In the genomic region with DNA sequence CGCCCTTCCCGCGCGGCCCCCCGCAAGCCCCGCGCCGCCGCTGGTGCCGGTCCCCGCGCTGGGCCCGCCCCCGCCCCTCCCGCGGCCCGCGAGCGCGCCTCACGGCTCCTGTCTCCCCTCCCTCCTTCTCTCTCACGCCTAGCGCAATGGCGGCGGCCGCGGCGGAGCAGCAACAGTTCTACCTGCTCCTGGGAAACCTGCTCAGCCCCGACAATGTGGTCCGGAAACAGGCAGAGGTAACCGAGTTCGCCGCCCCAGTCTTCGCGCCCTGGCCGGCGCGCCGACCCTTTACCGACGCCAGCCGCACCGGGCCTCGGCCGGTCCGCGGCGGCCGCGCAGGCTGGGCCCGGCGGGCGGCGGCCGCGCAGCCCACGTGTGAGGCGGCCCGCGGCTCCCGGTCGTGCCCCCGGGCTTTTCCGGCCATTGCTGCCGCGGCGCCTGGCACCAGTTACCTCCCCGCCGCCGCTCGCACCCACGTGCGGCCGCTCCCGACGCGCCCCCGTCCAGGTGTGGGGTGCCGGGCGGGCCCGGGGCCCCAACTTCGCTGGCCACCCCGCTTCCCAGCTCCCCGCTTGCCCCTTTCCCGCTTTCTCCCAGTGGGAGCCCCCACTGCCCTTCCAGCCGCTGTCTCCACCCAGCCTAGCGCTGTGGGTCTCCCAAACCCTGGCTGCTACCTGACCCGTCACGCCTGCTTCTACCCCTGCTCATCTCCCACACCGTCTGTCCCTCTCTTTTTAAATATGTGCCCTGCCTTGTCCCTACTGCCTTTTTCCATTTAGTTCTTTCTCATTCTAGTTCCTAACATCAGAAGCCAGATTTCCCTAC, we compare ENCODE assay signal across 8 cellular contexts. TPM values are rescaled to one million over a fixed set of nuclear protein-coding genes. Genes with fewer than 3 reads are reported as not detected.
DNase-seq lines count a peak whose midpoint lies in the region; ATAC-seq and TF ChIP-seq lines count a peak whose summit lies in the region.

No MANE protein-coding gene starts in this region.

- DNase-seq in CD1c-positive myeloid dendritic cell (ENCODE audit: extremely low spot score) (peak; percentile 46), RWPE1 (ENCODE audit: low spot score) (peak; percentile 36), T47D (ENCODE audit: low read depth in 1 of 2, low spot score in 1 of 2) (peak; percentile 4 to 25), kidney epithelial cell (ENCODE audit: low read depth) (no peak), NCI-H774 (lab: John Stamatoyannopoulos, UW) (no peak)
- DNase-seq in stimulated activated CD4-positive, alpha-beta T cell treated with anti-CD3 and anti-CD28 coated beads, Interleukin-4, amount 100 ng/mL, for 1 hour, result peak; percentile 38

- peak overlapping the region; percentile 71 for H3K4me3 ChIP-seq in kidney epithelial cell (ENCODE audit: low read depth, low read length)

- in situ Hi-C loops in T47D (cut with HindIII; ENCODE audit: low pct_unique_long_range_greater_than_20kb, low sequenced_read_pairs), result no loop called here

- CTCF ChIA-PET in RWPE1 (lab: Yijun Ruan, JAX), result no interaction called here

- H3K36me3 ChIP-seq in kidney epithelial cell (ENCODE audit: control insufficient read depth, insufficient read depth, low read length), result no peaks in the 10 kb centered on the region

- POLR2A ChIA-PET in RWPE1 (lab: Yijun Ruan, JAX; ENCODE audit: low non-redundant PET), result no interaction called here

- peak overlapping the region; percentile 87 for H3K27ac ChIP-seq in RWPE1

- H3K27me3 ChIP-seq in kidney epithelial cell (ENCODE audit: control insufficient read depth, insufficient read depth, low read length), result no peaks in the 10 kb centered on the region

- ATAC-seq in GM18868 (IDR thresholded peaks at IDR 0.05; ENCODE audit: unreplicated experiment), result peak; percentile 46
- ATAC-seq in HG03045 (IDR thresholded peaks at IDR 0.05; ENCODE audit: unreplicated experiment), result peak; percentile 34

- TF ChIP-seq CTCF in RWPE1 (conservative IDR thresholded peaks at IDR 0.05; ENCODE audit: low read depth) (no peak), kidney epithelial cell (IDR thresholded peaks at IDR 0.05; ENCODE audit: insufficient read depth, low read length, poor library complexity, severe bottlenecking) (no peak)

RNA-seq across cellular contexts. Expression of gene IPO5, which starts 23.3 kb away (rescaled TPM):
- total RNA-seq in kidney epithelial cell, result 124 and 144 TPM in 2 replicates

Comparison
In these comparisons a context has a peak if more than half of its experiments do, and no peak if none do; other contexts are left out.
1. DNase-seq: peak in CD1c-positive myeloid dendritic cell (single experiment), RWPE1 (single experiment), T47D (2 of 2) and stimulated activated CD4-positive, alpha-beta T cell treated with anti-CD3 and anti-CD28 coated beads, Interleukin-4, amount 100 ng/mL, for 1 hour (single experiment); none in kidney epithelial cell (single experiment) and NCI-H774 (single experiment).